Comparison of ENCODE assay signal across 26 cellular contexts in genomic region chr2:10502803-10503107, GRCh38. TPM values are rescaled to one million over a fixed set of nuclear protein-coding genes. Genes with fewer than 3 reads are reported as not detected.
DNase-seq lines count a peak whose midpoint lies in the region; ATAC-seq, FAIRE-seq and TF ChIP-seq lines count a peak whose summit lies in the region.
"Had no signal": no experiment of that assay in that cellular context is flagged by ENCODE, and none has a peak within 500 bp of the region (broad histone marks: within the 10 kb centered on the region; RNA-seq: fewer than 3 reads in every experiment).

No MANE protein-coding gene starts in this region.

- no peak overlapping the region for H3K4me3 ChIP-seq in endodermal cell (ENCODE audit: low read length)
- no peak overlapping the region for H3K4me3 ChIP-seq in vagina
- H3K4me3 ChIP-seq: MG63 had no signal

- no peak for ATAC-seq in stimulated activated naive CD8-positive, alpha-beta T cell treated with anti-CD3 and anti-CD28 coated beads, Interleukin-15, Interleukin-2, amounts not matched to agents 100 U/mL and 50 U/mL, for 24 hours
- ATAC-seq in activated naive CD4-positive, alpha-beta T cell treated with anti-CD3 and anti-CD28 coated beads, Interleukin-2, amount 50 U/mL, for 72 hours: no peak
- ATAC-seq: HCT116, PC-3, Right ventricle myocardium inferior had no signal

- no peak overlapping the region for H3K4me3 Mint-ChIP-seq in stimulated activated naive CD8-positive, alpha-beta T cell treated with anti-CD3 and anti-CD28 coated beads, Interleukin-15, Interleukin-2, amounts not matched to agents 100 ng/mL and 50 ng/mL, for 24 hours
- H3K4me3 Mint-ChIP-seq in endodermal cell: no peak overlapping the region
- no peak overlapping the region for H3K4me3 Mint-ChIP-seq in osteocyte (ENCODE audit: unreplicated experiment)
- H3K4me3 Mint-ChIP-seq: CD4-positive, alpha-beta memory T cell had no signal

- no peak for TF ChIP-seq CTCF in endodermal cell (conservative IDR thresholded peaks at IDR 0.05)
- TF ChIP-seq CTCF in osteocyte (IDR thresholded peaks at IDR 0.05): no peak
- no peak for TF ChIP-seq CTCF in vagina (IDR thresholded peaks at IDR 0.05)

- H3K27ac ChIP-seq in endodermal cell (ENCODE audit: low read depth, low read length) (no peak overlapping the region), vagina (no peak overlapping the region)

- no peak overlapping the region for H3K9ac ChIP-seq in endodermal cell (ENCODE audit: extremely low read depth, low read length, poor library complexity, severe bottlenecking)

- intact Hi-C loops in vagina (cut with DNase I): no loop called here

- peak overlapping the region; percentile 10 for H3K27ac Mint-ChIP-seq in stimulated activated naive CD8-positive, alpha-beta T cell treated with anti-CD3 and anti-CD28 coated beads, Interleukin-15, Interleukin-2, amounts not matched to agents 100 ng/mL and 50 ng/mL, for 24 hours
- H3K27ac Mint-ChIP-seq in endodermal cell: peak overlapping the region; percentile 15
- H3K27ac Mint-ChIP-seq in osteocyte (ENCODE audit: unreplicated experiment): no peak overlapping the region
- H3K27ac Mint-ChIP-seq in activated naive CD4-positive, alpha-beta T cell treated with anti-CD3 and anti-CD28 coated beads, Interleukin-2, amount 50 U/mL, for 72 hours: no peak overlapping the region

- no peaks in the 10 kb centered on the region for H3K36me3 Mint-ChIP-seq in stimulated activated naive CD8-positive, alpha-beta T cell treated with anti-CD3 and anti-CD28 coated beads, Interleukin-15, Interleukin-2, amounts not matched to agents 100 ng/mL and 50 ng/mL, for 24 hours (ENCODE audit: low read depth)
- H3K36me3 Mint-ChIP-seq in endodermal cell (ENCODE audit: low read depth) (no peaks in the 10 kb centered on the region), osteocyte (ENCODE audit: unreplicated experiment) (no peaks in the 10 kb centered on the region)
- no peaks in the 10 kb centered on the region for H3K36me3 Mint-ChIP-seq in activated naive CD4-positive, alpha-beta T cell treated with anti-CD3 and anti-CD28 coated beads, Interleukin-2, amount 50 U/mL, for 72 hours
- H3K36me3 Mint-ChIP-seq: CD4-positive, alpha-beta memory T cell had no signal

- no peaks in the 10 kb centered on the region for H3K9me3 Mint-ChIP-seq in stimulated activated naive CD8-positive, alpha-beta T cell treated with anti-CD3 and anti-CD28 coated beads, Interleukin-15, Interleukin-2, amounts not matched to agents 100 ng/mL and 50 ng/mL, for 24 hours
- H3K9me3 Mint-ChIP-seq in endodermal cell (no peaks in the 10 kb centered on the region), osteocyte (ENCODE audit: unreplicated experiment) (no peaks in the 10 kb centered on the region)
- no peaks in the 10 kb centered on the region for H3K9me3 Mint-ChIP-seq in activated naive CD4-positive, alpha-beta T cell treated with anti-CD3 and anti-CD28 coated beads, Interleukin-2, amount 50 U/mL, for 72 hours
- H3K9me3 Mint-ChIP-seq: CD4-positive, alpha-beta memory T cell had no signal

- no peak for DNase-seq in stimulated activated naive CD8-positive, alpha-beta T cell treated with anti-CD3 and anti-CD28 coated beads, Interleukin-15, Interleukin-2, amounts not matched to agents 100 U/mL and 50 U/mL, for 24 hours
- DNase-seq in endodermal cell: no peak
- peak; percentile 46 for DNase-seq in osteocyte (ENCODE audit: extremely low spot score, unreplicated experiment)
- DNase-seq in vagina (ENCODE audit: extremely low spot score in 2 of 2): peak; percentile 67 to 84
- DNase-seq in cerebellar cortex (ENCODE audit: low spot score): no peak
- DNase-seq in activated naive CD4-positive, alpha-beta T cell treated with anti-CD3 and anti-CD28 coated beads, Interleukin-2, amount 50 U/mL, for 72 hours (ENCODE audit: low spot score in 2 of 2): no peak
- no peak for DNase-seq in GM12891 (ENCODE audit: insufficient read length, low spot score)
- DNase-seq: C1 segment of cervical spinal cord; CD4-positive, alpha-beta memory T cell; COR-L47; DMS53; GOT3; IMR-90; KG1; MG63; NCI-H1694; NCI-H2029 treated with DMSO at 0.1 percent for 48 hours; NCI-H446 treated with DMSO at 0.1 percent for 48 hours; NCI-H526; NCI-H82; NK-92 treated with Interleukin-12 subunit alpha and Interleukin-12 subunit beta, amount 100 ng/mL, for 24 hours; PC-3 had no signal

- no peak for TF ChIP-seq POLR2A in vagina (IDR thresholded peaks at IDR 0.05)
- TF ChIP-seq POLR2A in GM12891 (IDR thresholded peaks at IDR 0.05; ENCODE audit: low read depth, low read length): no peak

- FAIRE-seq in GM12891 (lab: Jason Lieb, UNC): no peak
- FAIRE-seq: G401.6 had no signal

- no peaks in the 10 kb centered on the region for H3K27me3 Mint-ChIP-seq in stimulated activated naive CD8-positive, alpha-beta T cell treated with anti-CD3 and anti-CD28 coated beads, Interleukin-15, Interleukin-2, amounts not matched to agents 100 ng/mL and 50 ng/mL, for 24 hours
- peaks cover 5% of the 10 kb centered on the region for H3K27me3 Mint-ChIP-seq in endodermal cell (ENCODE audit: insufficient read depth)
- H3K27me3 Mint-ChIP-seq in osteocyte (ENCODE audit: unreplicated experiment): peaks cover 18% of the 10 kb centered on the region

- WGBS in endodermal cell (ENCODE audit: insufficient coverage in 1 of 2, insufficient read length in 1 of 2), 2 experiments: 90 to 94% methylated on average over 2 to 3 of the region's 3 CpGs

- H3K36me3 ChIP-seq in endodermal cell (ENCODE audit: control insufficient read depth, insufficient read depth, low read length) (no peaks in the 10 kb centered on the region), vagina (no peaks in the 10 kb centered on the region)
- H3K36me3 ChIP-seq: MG63 had no signal

- H3K4me1 Mint-ChIP-seq in stimulated activated naive CD8-positive, alpha-beta T cell treated with anti-CD3 and anti-CD28 coated beads, Interleukin-15, Interleukin-2, amounts not matched to agents 100 ng/mL and 50 ng/mL, for 24 hours (ENCODE audit: low read depth): peaks cover 6% of the 10 kb centered on the region
- H3K4me1 Mint-ChIP-seq in endodermal cell (no peaks in the 10 kb centered on the region), osteocyte (ENCODE audit: unreplicated experiment) (peaks cover 3% of the 10 kb centered on the region)

- H3K27me3 ChIP-seq in endodermal cell (ENCODE audit: control insufficient read depth, insufficient read depth, low read length, poor library complexity, severe bottlenecking): no peaks in the 10 kb centered on the region
- H3K27me3 ChIP-seq in vagina: no peaks in the 10 kb centered on the region
- H3K27me3 ChIP-seq: MG63 had no signal

- H3K4me1 ChIP-seq in endodermal cell (ENCODE audit: control insufficient read depth, insufficient read depth, low read length) (no peaks in the 10 kb centered on the region), vagina (peaks cover under 1% of the 10 kb centered on the region)

- H3K9me3 ChIP-seq in endodermal cell (ENCODE audit: control insufficient read depth, low read length) (no peaks in the 10 kb centered on the region), vagina (no peaks in the 10 kb centered on the region)
- H3K9me3 ChIP-seq: MG63 had no signal

TF ChIP-seq in GM12891, 5 proteins besides CTCF, POLR2A, EP300 and RAD21:
- TF ChIP-seq PAX5 (IDR thresholded peaks at IDR 0.05; ENCODE audit: insufficient read depth, low read length, severe bottlenecking): no peak
- TF ChIP-seq POLR2AphosphoS5 (IDR thresholded peaks at IDR 0.05; ENCODE audit: low read depth, low read length): no peak
- TF ChIP-seq TAF1 (IDR thresholded peaks at IDR 0.05; ENCODE audit: low read depth, low read length): no peak
- TF ChIP-seq POU2F2 (IDR thresholded peaks at IDR 0.05; ENCODE audit: low read depth, low read length): no peak
- no peak for TF ChIP-seq SPI1 (IDR thresholded peaks at IDR 0.05; ENCODE audit: low read depth, low read length)

RNA-seq across cellular contexts. Expression of gene ODC1, which starts 54.6 kb away (rescaled TPM):
- total RNA-seq in endodermal cell (100 to 1,000 TPM; 108 to 152 TPM), osteocyte (41.7 and 44.8 TPM in 2 replicates), vagina (34.9 TPM)
- polyA plus RNA-seq in endodermal cell (2013, experiment 1 of 2): 336 TPM
- 282 TPM for polyA plus RNA-seq in endodermal cell (2013, experiment 2 of 2)
- 10 to 100 TPM; 75.3 to 84.6 TPM for total RNA-seq in activated naive CD4-positive, alpha-beta T cell treated with anti-CD3 and anti-CD28 coated beads, Interleukin-2, amount 50 U/mL, for 72 hours
- 107 TPM for polyA plus RNA-seq in GM12891 (2012; ENCODE audit: low read depth, missing spikeins)

Comparison
In these comparisons a context has a peak if more than half of its experiments do, and no peak if none do; other contexts are left out.
1. H3K27ac Mint-ChIP-seq: peak in stimulated activated naive CD8-positive, alpha-beta T cell treated with anti-CD3 and anti-CD28 coated beads, Interleukin-15, Interleukin-2, amounts not matched to agents 100 ng/mL and 50 ng/mL, for 24 hours (single experiment) and endodermal cell (single experiment); none in osteocyte (single experiment) and activated naive CD4-positive, alpha-beta T cell treated with anti-CD3 and anti-CD28 coated beads, Interleukin-2, amount 50 U/mL, for 72 hours (0 of 2).
2. DNase-seq: peak in osteocyte (single experiment) and vagina (2 of 2); none in stimulated activated naive CD8-positive, alpha-beta T cell treated with anti-CD3 and anti-CD28 coated beads, Interleukin-15, Interleukin-2, amounts not matched to agents 100 U/mL and 50 U/mL, for 24 hours (single experiment), endodermal cell (single experiment), cerebellar cortex (single experiment), activated naive CD4-positive, alpha-beta T cell treated with anti-CD3 and anti-CD28 coated beads, Interleukin-2, amount 50 U/mL, for 72 hours (0 of 2) and GM12891 (single experiment).